ENCODE assay signal across 1 cellular context in genomic region chr6:130955755-130956154, GRCh38.
TF ChIP-seq lines count a peak whose summit lies in the region.

No MANE protein-coding gene starts in this region.

TF ChIP-seq in K562, 482 proteins besides CTCF, POLR2A, EP300 and RAD21 (continued from another document):
- TF ChIP-seq SFPQ (IDR thresholded peaks at IDR 0.05; ENCODE audit: low read depth, low read length) (no peak), NFIC (IDR thresholded peaks at IDR 0.05) (peak; percentile 16; the same call in 1 of the 2 replicates), ZBTB43 (CRISPR knock-in tag; IDR thresholded peaks at IDR 0.05) (no peak), E4F1 (CRISPR knock-in tag; IDR thresholded peaks at IDR 0.05; ENCODE audit: borderline replicate concordance) (no peak), NFE2 (IDR thresholded peaks at IDR 0.05; ENCODE audit: low read depth) (no peak), THRB (CRISPR knock-in tag; conservative IDR thresholded peaks at IDR 0.05) (no peak), ZNF12 (CRISPR knock-in tag; IDR thresholded peaks at IDR 0.05) (no peak), MBD1 (CRISPR knock-in tag; IDR thresholded peaks at IDR 0.05) (no peak), ZBTB9 (CRISPR knock-in tag; IDR thresholded peaks at IDR 0.05) (no peak), FOXA3 (CRISPR knock-in tag; conservative IDR thresholded peaks at IDR 0.05 in 1 of 2, IDR thresholded peaks at IDR 0.05 in 1 of 2) (0 out of 4 replicates have a peak, but pooled peaks of 1 of the 2 experiments have one; percentile 32)
